1 cellular context compared by ENCODE assay signal in genomic region chr4:145056325-145057130, GRCh38.
TF ChIP-seq lines count a peak whose summit lies in the region.

No MANE protein-coding gene starts in this region.

TF ChIP-seq in GM12878, 131 proteins besides CTCF, POLR2A, EP300 and RAD21:
- TF ChIP-seq IKZF2 (IDR thresholded peaks at IDR 0.05), result 0 out of 4 replicates have a peak, but pooled peaks of 1 of the 2 experiments have one; percentile 9
- TF ChIP-seq NR2F1 (conservative IDR thresholded peaks at IDR 0.05), result peak; percentile 33; the same call in 1 of the 2 replicates
- TF ChIP-seq ZBTB4 (CRISPR knock-in tag; IDR thresholded peaks at IDR 0.05), result no peak
